Comparison of ENCODE assay signal across 8 cellular contexts in genomic region chrX:134460005-134460860, GRCh38. TPM values are rescaled to one million over a fixed set of nuclear protein-coding genes. Genes with fewer than 3 reads are reported as not detected.
DNase-seq lines count a peak whose midpoint lies in the region; ATAC-seq and TF ChIP-seq lines count a peak whose summit lies in the region.

Gene HPRT1 (plus strand): TSS chrX:134460165. CDS start chrX:134460312, 147 bp downstream.

- H3K4me3 Mint-ChIP-seq in neural progenitor cell = peak within 1 kb of the TSS; percentile 95

- H3K36me3 Mint-ChIP-seq in neural progenitor cell = peaks cover 5% of the 10 kb centered on the region

- no peak for TF ChIP-seq CTCF in KMS-11 (conservative IDR thresholded peaks at IDR 0.05; ENCODE audit: low read depth, low read length)
- TF ChIP-seq CTCF in foreskin fibroblast (IDR thresholded peaks at IDR 0.05; ENCODE audit: low read depth, low read length) = no peak
- no peak for TF ChIP-seq CTCF in neural progenitor cell (IDR thresholded peaks at IDR 0.05)
- TF ChIP-seq CTCF in stomach (IDR thresholded peaks at IDR 0.05) = no peak

- H2AFZ ChIP-seq in KMS-11 (ENCODE audit: low read depth) (peak within 1 kb of the TSS; percentile 96), neural progenitor cell (replicated peaks) (peak within 1 kb of the TSS; percentile 52)

- H3K9ac ChIP-seq in KMS-11 (peak within 1 kb of the TSS; percentile 89), neural progenitor cell (peak within 1 kb of the TSS; percentile 28)

- H3K27ac ChIP-seq in KMS-11 (peak within 1 kb of the TSS; percentile 81), neural progenitor cell (peak within 1 kb of the TSS; percentile 21), stomach (peak within 1 kb of the TSS; percentile 82 to 97 (median 87))

- peaks cover 3% of the 10 kb centered on the region for H3K9me3 ChIP-seq in neural progenitor cell (ENCODE audit: low read depth)
- H3K9me3 ChIP-seq in stomach = no peaks in the 10 kb centered on the region

- H3K27ac Mint-ChIP-seq in neural progenitor cell = peak within 1 kb of the TSS; percentile 53

- H3K27me3 Mint-ChIP-seq in neural progenitor cell (ENCODE audit: insufficient read depth, low read depth) = peaks cover 2% of the 10 kb centered on the region

- TF ChIP-seq EP300 in stomach (IDR thresholded peaks at IDR 0.05) = no peak

- H4K20me1 ChIP-seq in KMS-11 (ENCODE audit: insufficient read depth) = no peaks in the 10 kb centered on the region
- peaks cover 5% of the 10 kb centered on the region for H4K20me1 ChIP-seq in neural progenitor cell (ENCODE audit: low read depth)

- intact Hi-C loops in stomach (cut with DNase I; ENCODE audit: low total_unique reads) = no loop called here

- peaks cover 12% of the 10 kb centered on the region for H3K4me1 ChIP-seq in KMS-11 (ENCODE audit: low read depth, poor library complexity, severe bottlenecking)
- no peaks in the 10 kb centered on the region for H3K4me1 ChIP-seq in neural progenitor cell
- peaks cover 0 to 11% (median 0%) of the 10 kb centered on the region in 4 donors for H3K4me1 ChIP-seq in stomach

- no peak for TF ChIP-seq POLR2A in stomach (IDR thresholded peaks at IDR 0.05)

- H3K4me2 ChIP-seq in KMS-11 (peak within 1 kb of the TSS; percentile 70), neural progenitor cell (peak within 1 kb of the TSS; percentile 77)

- H3K4me3 ChIP-seq in KMS-11 (IDR thresholded peaks at IDR 0.05; ENCODE audit: insufficient read depth, low read depth, low read length) (no peak within 1 kb of the TSS), foreskin fibroblast (ENCODE audit: low read depth in 1 of 2, low read length in 2 of 2) (peak within 1 kb of the TSS; percentile 56 to 63), neural progenitor cell (peak within 1 kb of the TSS; percentile 69), stomach (peak within 1 kb of the TSS; percentile 61 to 75 (median 69))

- H3K4me1 Mint-ChIP-seq in neural progenitor cell = peaks cover 16% of the 10 kb centered on the region

- H3K79me2 ChIP-seq in KMS-11 (ENCODE audit: insufficient read depth, low read depth) (peaks cover 43% of the 10 kb centered on the region), neural progenitor cell (ENCODE audit: low read depth) (peaks cover 50% of the 10 kb centered on the region)

- H3K36me3 ChIP-seq in KMS-11 (ENCODE audit: insufficient read depth) = no peaks in the 10 kb centered on the region
- H3K36me3 ChIP-seq in neural progenitor cell = no peaks in the 10 kb centered on the region
- H3K36me3 ChIP-seq in stomach = no peaks in the 10 kb centered on the region

- no peaks in the 10 kb centered on the region for H3K27me3 ChIP-seq in KMS-11 (ENCODE audit: insufficient read depth, low read depth)
- H3K27me3 ChIP-seq in neural progenitor cell = no peaks in the 10 kb centered on the region
- no peaks in the 10 kb centered on the region for H3K27me3 ChIP-seq in stomach

- peak; percentile 91 for ATAC-seq in GM21717 (IDR thresholded peaks at IDR 0.05; ENCODE audit: unreplicated experiment)

- no peaks in the 10 kb centered on the region for H3F3A ChIP-seq in neural progenitor cell (ENCODE audit: low read depth)

- 0 to 40% (median 3%) methylated on average over 18 to 81 of the region's 85 CpGs for WGBS in stomach, 5 donors

- no peaks in the 10 kb centered on the region for H3K9me3 Mint-ChIP-seq in neural progenitor cell

- DNase-seq in DMS53 treated with DMSO at 0.1 percent for 48 hours (lab: John Stamatoyannopoulos, UW; ENCODE audit: unreplicated experiment) (peak; percentile 47), SHP77 treated with DMSO at 0.1 percent for 48 hours (lab: John Stamatoyannopoulos, UW) (peak; percentile 11), activated gamma-delta T cell (lab: John Stamatoyannopoulos, UW) (peak; percentile 69), foreskin fibroblast (peak; percentile 68 to 88), neural progenitor cell (ENCODE audit: low spot score) (peak; percentile 90), stomach (peak; percentile 87)

RNA-seq across cellular contexts. Expression of gene HPRT1, which starts in this region (rescaled TPM):
- 16.3 and 20.9 TPM in 2 replicates for total RNA-seq in neural progenitor cell (ENCODE audit: low replicate concordance)
- total RNA-seq in stomach = 10 to 100 TPM in 3 of 5 donors, 1 to 10 TPM in 1, under 1 TPM in 1; 0.87 to 81.1 (median 13.5) TPM
- 10 to 100 TPM; 34.5 to 79.4 (median 45.8) TPM for polyA plus RNA-seq in stomach

Comparison
In these comparisons a context has a peak if more than half of its experiments do, and no peak if none do; other contexts are left out.
1. DNase-seq: peak in every context shown above with its lines; median percentile 90 in neural progenitor cell; 87 in stomach; 78 in foreskin fibroblast; 69 in activated gamma-delta T cell; 47 in DMS53 treated with DMSO at 0.1 percent for 48 hours; 11 in SHP77 treated with DMSO at 0.1 percent for 48 hours.
2. H3K27ac ChIP-seq: peak in every context shown above with its lines; median percentile 87 in stomach; 81 in KMS-11; 21 in neural progenitor cell.